Comparison of ENCODE assay signal across 8 cellular contexts in genomic region chr6:1604347-1604990, GRCh38. TPM values are rescaled to one million over a fixed set of nuclear protein-coding genes. Genes with fewer than 3 reads are reported as not detected.
DNase-seq lines count a peak whose midpoint lies in the region; ATAC-seq and TF ChIP-seq lines count a peak whose summit lies in the region.

No MANE protein-coding gene starts in this region.

- H3K4me2 ChIP-seq in OCI-LY3 (ENCODE audit: low read length) = peak overlapping the region; percentile 76

- TF ChIP-seq CTCF in GM12865 (IDR thresholded peaks at IDR 0.05; ENCODE audit: insufficient read depth, low read depth, low read length, missing control alignments) (peak; percentile 90), OCI-LY3 (IDR thresholded peaks at IDR 0.05; ENCODE audit: low read depth, low read length) (peak; percentile 62), fibroblast of mammary gland (conservative IDR thresholded peaks at IDR 0.05; ENCODE audit: control insufficient read depth, insufficient read depth, low read depth, low read length) (peak; percentile 36)

- no peaks in the 10 kb centered on the region for H3K27me3 ChIP-seq in OCI-LY3 (ENCODE audit: low read depth, low read length)

- H3K36me3 ChIP-seq in OCI-LY3 (replicated peaks; ENCODE audit: low read depth, low read length) = no peaks in the 10 kb centered on the region

- no peak overlapping the region for H3K4me3 Mint-ChIP-seq in activated T-cell treated with anti-CD3 and anti-CD28 coated beads, Interleukin-2, amount 50 U/mL, for 4 hours
- no peak overlapping the region for H3K4me3 Mint-ChIP-seq in natural killer cell treated with Interleukin-12 subunit alpha and Interleukin-12 subunit beta and Interleukin-15 and Interleukin-18, amount 100 ng/mL, for 72 hours

- peak; percentile 74 for ATAC-seq in HG02885 (IDR thresholded peaks at IDR 0.05; ENCODE audit: poor library complexity, unreplicated experiment)
- peak; percentile 86 to 88 for ATAC-seq in activated T-cell treated with anti-CD3 and anti-CD28 coated beads, Interleukin-2, amount 50 U/mL, for 4 hours
- peak; percentile 87 to 89 for ATAC-seq in natural killer cell treated with Interleukin-12 subunit alpha and Interleukin-12 subunit beta and Interleukin-15 and Interleukin-18, amount 100 ng/mL, for 72 hours

- H3K4me1 Mint-ChIP-seq in activated T-cell treated with anti-CD3 and anti-CD28 coated beads, Interleukin-2, amount 50 U/mL, for 4 hours (ENCODE audit: low read depth) = peaks cover 35% of the 10 kb centered on the region
- H3K4me1 Mint-ChIP-seq in natural killer cell treated with Interleukin-12 subunit alpha and Interleukin-12 subunit beta and Interleukin-15 and Interleukin-18, amount 100 ng/mL, for 72 hours (ENCODE audit: low read depth in 2 of 2) = peaks cover 27% of the 10 kb centered on the region in 2 donors

- H3K4me1 ChIP-seq in OCI-LY3 (ENCODE audit: low read length) = peaks cover 25% of the 10 kb centered on the region

- H3K27ac ChIP-seq in OCI-LY3 (ENCODE audit: low read length) = no peak overlapping the region
- no peak overlapping the region for H3K27ac ChIP-seq in substantia nigra (ENCODE audit: low read depth, low read length, poor library complexity, severe bottlenecking)

- H4K20me1 ChIP-seq in OCI-LY3 (ENCODE audit: insufficient read depth, low read length) = no peaks in the 10 kb centered on the region

- H3K9me3 ChIP-seq in OCI-LY3 (ENCODE audit: insufficient read depth, low read length) = no peaks in the 10 kb centered on the region

- no peaks in the 10 kb centered on the region for H3K79me2 ChIP-seq in OCI-LY3 (ENCODE audit: low read length)

- peaks cover 79% of the 10 kb centered on the region for H3K27me3 Mint-ChIP-seq in activated T-cell treated with anti-CD3 and anti-CD28 coated beads, Interleukin-2, amount 50 U/mL, for 4 hours (ENCODE audit: low read depth)
- H3K27me3 Mint-ChIP-seq in natural killer cell treated with Interleukin-12 subunit alpha and Interleukin-12 subunit beta and Interleukin-15 and Interleukin-18, amount 100 ng/mL, for 72 hours = peaks cover 62 to 76% of the 10 kb centered on the region in 2 donors

- no peaks in the 10 kb centered on the region for H3K9me3 Mint-ChIP-seq in activated T-cell treated with anti-CD3 and anti-CD28 coated beads, Interleukin-2, amount 50 U/mL, for 4 hours
- H3K9me3 Mint-ChIP-seq in natural killer cell treated with Interleukin-12 subunit alpha and Interleukin-12 subunit beta and Interleukin-15 and Interleukin-18, amount 100 ng/mL, for 72 hours = no peaks in the 10 kb centered on the region

- H2AFZ ChIP-seq in OCI-LY3 (ENCODE audit: low read depth, low read length) = no peak overlapping the region

- DNase-seq in GM12865 (ENCODE audit: low read depth) = peak; percentile 66
- DNase-seq in activated T-cell treated with anti-CD3 and anti-CD28 coated beads, Interleukin-2, amount 50 U/mL, for 4 hours = peak; percentile 60
- no peak for DNase-seq in fibroblast of mammary gland (ENCODE audit: low read depth)
- DNase-seq in natural killer cell treated with Interleukin-12 subunit alpha and Interleukin-12 subunit beta and Interleukin-15 and Interleukin-18, amount 100 ng/mL, for 72 hours (ENCODE audit: low spot score) = no peak
- DNase-seq in substantia nigra (lab: John Stamatoyannopoulos, UW) = peak in 37 of 49 donors; percentile 4 to 72 (median 29)
- DNase-seq in NCI-H345 treated with DMSO at 0.1 percent for 48 hours (lab: John Stamatoyannopoulos, UW; ENCODE audit: unreplicated experiment) = no peak

- no peaks in the 10 kb centered on the region for H3K36me3 Mint-ChIP-seq in activated T-cell treated with anti-CD3 and anti-CD28 coated beads, Interleukin-2, amount 50 U/mL, for 4 hours (ENCODE audit: insufficient read depth)
- H3K36me3 Mint-ChIP-seq in natural killer cell treated with Interleukin-12 subunit alpha and Interleukin-12 subunit beta and Interleukin-15 and Interleukin-18, amount 100 ng/mL, for 72 hours = peaks cover 4% of the 10 kb centered on the region

- H3K4me3 ChIP-seq in GM12865 (ENCODE audit: low read depth, low read length) = peak overlapping the region; percentile 20; the same call in 1 of the 2 replicates
- peak overlapping the region; percentile 63 for H3K4me3 ChIP-seq in OCI-LY3 (ENCODE audit: low read length)
- H3K4me3 ChIP-seq in fibroblast of mammary gland (ENCODE audit: control insufficient read depth, low read depth, low read length) = peak overlapping the region; percentile 28

- no peak overlapping the region for H3K27ac Mint-ChIP-seq in natural killer cell treated with Interleukin-12 subunit alpha and Interleukin-12 subunit beta and Interleukin-15 and Interleukin-18, amount 100 ng/mL, for 72 hours

- no peak overlapping the region for H3K9ac ChIP-seq in OCI-LY3 (ENCODE audit: low read length)

RNA-seq across cellular contexts. Expression of gene FOXC1, which starts 5.2 kb away (rescaled TPM):
- total RNA-seq in activated T-cell treated with anti-CD3 and anti-CD28 coated beads, Interleukin-2, amount 50 U/mL, for 4 hours = under 1 TPM; 0.05 to 0.08 (median 0.05) TPM
- total RNA-seq in natural killer cell treated with Interleukin-12 subunit alpha and Interleukin-12 subunit beta and Interleukin-15 and Interleukin-18, amount 100 ng/mL, for 72 hours = under 1 TPM; 0.36 to 0.57 TPM

Comparison
In these comparisons a context has a peak if more than half of its experiments do, and no peak if none do; other contexts are left out.
1. DNase-seq: peak in GM12865 (single experiment), activated T-cell treated with anti-CD3 and anti-CD28 coated beads, Interleukin-2, amount 50 U/mL, for 4 hours (single experiment) and substantia nigra (37 of 49); none in fibroblast of mammary gland (single experiment), natural killer cell treated with Interleukin-12 subunit alpha and Interleukin-12 subunit beta and Interleukin-15 and Interleukin-18, amount 100 ng/mL, for 72 hours (single experiment) and NCI-H345 treated with DMSO at 0.1 percent for 48 hours (single experiment).
2. CTCF ChIP-seq: peak in every context shown above with its lines; median percentile 90 in GM12865; 62 in OCI-LY3; 36 in fibroblast of mammary gland.
3. Peak in every context shown above with its lines, with median percentiles within 50 percentile points of each other: H3K4me3 ChIP-seq and ATAC-seq.